In genomic region chr11:48020092-48020755, GRCh38 we compare ENCODE assay signal across 8 cellular contexts. TPM values are rescaled to one million over a fixed set of nuclear protein-coding genes. Genes with fewer than 3 reads are reported as not detected.
A peak's percentile ranks its signal among the peaks of the same experiment; 100 is the strongest.
DNase-seq lines count a peak whose midpoint lies in the region; ATAC-seq and TF ChIP-seq lines count a peak whose summit lies in the region.

No MANE protein-coding gene starts in this region.

- no peak overlapping the region for H2AK5ac ChIP-seq in H9 (ENCODE audit: insufficient read length, low read length)

- no peak overlapping the region for H2BK120ac ChIP-seq in H9 (ENCODE audit: low read depth, low read length, poor library complexity, severe bottlenecking)

- H3K27ac Mint-ChIP-seq in activated naive CD4-positive, alpha-beta T cell treated with anti-CD3 and anti-CD28 coated beads, Interleukin-2, amount 50 U/mL, for 72 hours = peak overlapping the region; percentile 26 to 75
- H3K27ac Mint-ChIP-seq in H9 = no peak overlapping the region

- no peak overlapping the region for H4K91ac ChIP-seq in H9 (ENCODE audit: insufficient read length, low read depth, low read length)

- peaks cover 0 to 66% (median 6%) of the 10 kb centered on the region in 11 experiments; a peak in 9 of 22 replicates for H3K36me3 ChIP-seq in BLaER1 treated with 17β-estradiol and CSF1 and Interleukin-3, amounts not matched to agents 10 nM and 100 nM

- H3K79me2 ChIP-seq in H9 (ENCODE audit: insufficient read depth, low read length) = no peaks in the 10 kb centered on the region; the same call in 1 of the 2 replicates

- peaks cover 28 to 100% (median 70%) of the 10 kb centered on the region in 10 experiments for H3K4me1 ChIP-seq in BLaER1 treated with 17β-estradiol and CSF1 and Interleukin-3, amounts not matched to agents 10 nM and 100 nM
- peaks cover 7% of the 10 kb centered on the region; the same call in 1 of the 2 replicates for H3K4me1 ChIP-seq in H9 (ENCODE audit: insufficient read depth, low read length)

- DNase-seq in activated naive CD4-positive, alpha-beta T cell treated with anti-CD3 and anti-CD28 coated beads, Interleukin-2, amount 50 U/mL, for 72 hours (ENCODE audit: low spot score in 2 of 2) = no peak
- DNase-seq in stimulated activated CD8-positive, alpha-beta memory T cell treated with anti-CD3 and anti-CD28 coated beads, Interleukin-4, amount 100 ng/mL, for 48 hours = peak; percentile 58
- DNase-seq in A172 (ENCODE audit: low spot score) = no peak
- DNase-seq in RWPE1 (ENCODE audit: low spot score) = no peak
- no peak for DNase-seq in H9

- peak; percentile 68 for ATAC-seq in GM19455 (IDR thresholded peaks at IDR 0.05; ENCODE audit: unreplicated experiment)
- peak; percentile 73 for ATAC-seq in HG03558 (IDR thresholded peaks at IDR 0.05; ENCODE audit: extremely low read depth, unreplicated experiment)
- peak; percentile 59 to 68 for ATAC-seq in activated naive CD4-positive, alpha-beta T cell treated with anti-CD3 and anti-CD28 coated beads, Interleukin-2, amount 50 U/mL, for 72 hours

- peaks cover 47 to 66% of the 10 kb centered on the region in 2 experiments for H3K4me1 Mint-ChIP-seq in H9

- no peak overlapping the region for H3K18ac ChIP-seq in H9 (ENCODE audit: insufficient read length, low read depth, low read length)

- no peak overlapping the region for H2BK15ac ChIP-seq in H9 (ENCODE audit: low read depth, low read length)

- H3K79me1 ChIP-seq in H9 (ENCODE audit: insufficient read depth, low read depth, low read length, poor library complexity, severe bottlenecking) = no peaks in the 10 kb centered on the region

- H3K56ac ChIP-seq in H9 (ENCODE audit: insufficient read length, low read depth, low read length) = no peak overlapping the region

- peaks cover 4 to 23% of the 10 kb centered on the region in 2 donors for H3K36me3 Mint-ChIP-seq in activated naive CD4-positive, alpha-beta T cell treated with anti-CD3 and anti-CD28 coated beads, Interleukin-2, amount 50 U/mL, for 72 hours
- no peaks in the 10 kb centered on the region for H3K36me3 Mint-ChIP-seq in H9 (ENCODE audit: insufficient read depth in 1 of 3, low read depth in 3 of 3)

- H3K9ac ChIP-seq in BLaER1 treated with 17β-estradiol and CSF1 and Interleukin-3, amounts not matched to agents 10 nM and 100 nM = peak overlapping the region in 4 of 11 experiments; percentile 38 to 67 (median 59); a peak in 6 of 22 replicates
- no peak overlapping the region for H3K9ac ChIP-seq in H9 (ENCODE audit: extremely low read depth, insufficient read length, low read length)

- TF ChIP-seq CTCF in RWPE1 (conservative IDR thresholded peaks at IDR 0.05; ENCODE audit: low read depth) = no peak
- no peak for TF ChIP-seq CTCF in H9 (conservative IDR thresholded peaks at IDR 0.05)

- no peak overlapping the region for H3K4ac ChIP-seq in H9 (ENCODE audit: low read depth, low read length)

- no peak overlapping the region for H3T11ph ChIP-seq in H9 (ENCODE audit: low read length)

- POLR2A ChIA-PET in RWPE1 (lab: Yijun Ruan, JAX; ENCODE audit: low non-redundant PET) = no interaction called here

- H3K27me3 Mint-ChIP-seq in H9 (ENCODE audit: low read depth) = no peaks in the 10 kb centered on the region; the same call in 1 of the 2 replicates

- H3K4me3 ChIP-seq in BLaER1 treated with 17β-estradiol and CSF1 and Interleukin-3, amounts not matched to agents 10 nM and 100 nM = peak overlapping the region in 2 of 10 experiments; percentile 6 to 24; a peak in 2 of 20 replicates

- H3K27ac ChIP-seq in BLaER1 treated with 17β-estradiol and CSF1 and Interleukin-3, amounts not matched to agents 10 nM and 100 nM = peak overlapping the region in 7 of 11 experiments; percentile 20 to 88 (median 55); a peak in 11 of 22 replicates
- H3K27ac ChIP-seq in RWPE1 (no peak overlapping the region), H9 (ENCODE audit: insufficient read length, low read depth, low read length) (no peak overlapping the region)

- no peak overlapping the region for H4K5ac ChIP-seq in H9 (ENCODE audit: insufficient read length, low read depth, low read length)

- no peak overlapping the region for H3K14ac ChIP-seq in H9 (ENCODE audit: insufficient read depth, low read length)

- no peak overlapping the region for H2BK20ac ChIP-seq in H9 (ENCODE audit: low read depth, low read length, poor library complexity, severe bottlenecking)

- no peaks in the 10 kb centered on the region for H3K23me2 ChIP-seq in H9 (ENCODE audit: insufficient read length, low read depth, low read length, poor library complexity, severe bottlenecking)

- no peak overlapping the region for H3K23ac ChIP-seq in H9 (ENCODE audit: insufficient read length, low read depth, low read length)

- no CpG with 5 or more reads among the region's 17 CpGs for WGBS in H9 (ENCODE audit: extremely low coverage, insufficient read length, low lambda C conversion rate)

- no peaks in the 10 kb centered on the region for H3K9me3 Mint-ChIP-seq in activated naive CD4-positive, alpha-beta T cell treated with anti-CD3 and anti-CD28 coated beads, Interleukin-2, amount 50 U/mL, for 72 hours
- no peaks in the 10 kb centered on the region; a peak in 1 of 5 replicates for H3K9me3 Mint-ChIP-seq in H9

- H4K8ac ChIP-seq in H9 (replicated peaks; ENCODE audit: insufficient read length, low read depth, low read length) = no peak overlapping the region

- no peak overlapping the region for H2BK12ac ChIP-seq in H9 (ENCODE audit: insufficient read length, low read depth, low read length)

- H2BK5ac ChIP-seq in H9 (ENCODE audit: insufficient read length, low read length) = no peak overlapping the region

- CTCF ChIA-PET in RWPE1 (lab: Yijun Ruan, JAX) = interaction anchor here (0.6 kb wide), 1 partner anchor 54 kb away, joined by 3 read pairs; no protein-coding TSS in a partner anchor

- H3K4me2 ChIP-seq in BLaER1 treated with 17β-estradiol and CSF1 and Interleukin-3, amounts not matched to agents 10 nM and 100 nM = peak overlapping the region in 7 of 11 experiments; percentile 20 to 99 (median 90); a peak in 12 of 22 replicates
- H3K4me2 ChIP-seq in H9 (ENCODE audit: insufficient read depth, insufficient read length, low read length) = no peak overlapping the region

- no peaks in the 10 kb centered on the region for H3K9me3 ChIP-seq in BLaER1 treated with 17β-estradiol and CSF1 and Interleukin-3, amounts not matched to agents 10 nM and 100 nM (replicated peaks in 1 of 11)
- H3K9me3 ChIP-seq in H9 (ENCODE audit: control insufficient read depth, low read depth, low read length) = no peaks in the 10 kb centered on the region

- H3K4me3 Mint-ChIP-seq in H9 = no peak overlapping the region

- H3K27me3 ChIP-seq in BLaER1 treated with 17β-estradiol and CSF1 and Interleukin-3, amounts not matched to agents 10 nM and 100 nM = no peaks in the 10 kb centered on the region
- H3K27me3 ChIP-seq in H9 (ENCODE audit: insufficient read depth, low read length) = no peaks in the 10 kb centered on the region; the same call in 1 of the 2 replicates

- no peak overlapping the region for H2AFZ ChIP-seq in H9 (ENCODE audit: low read length)

- peaks cover 0 to 100% (median 68%) of the 10 kb centered on the region in 11 experiments; a peak in 20 of 22 replicates for H4K20me1 ChIP-seq in BLaER1 treated with 17β-estradiol and CSF1 and Interleukin-3, amounts not matched to agents 10 nM and 100 nM
- peaks cover 4% of the 10 kb centered on the region for H4K20me1 ChIP-seq in H9 (ENCODE audit: control insufficient read depth, insufficient read depth, insufficient read length)

RNA-seq across cellular contexts. Expression of gene PTPRJ, which starts 39.9 kb away (rescaled TPM):
- 10 to 100 TPM; 23.6 to 26.5 TPM for total RNA-seq in activated naive CD4-positive, alpha-beta T cell treated with anti-CD3 and anti-CD28 coated beads, Interleukin-2, amount 50 U/mL, for 72 hours
- 15.2 and 15.8 TPM in 2 replicates for total RNA-seq in A172 (2014; rRNA removed; shearing (Covaris generic))
- 10.6 and 11.4 TPM in 2 replicates for total RNA-seq in H9 (2021)

Comparison
In these comparisons a context has a peak if more than half of its experiments do, and no peak if none do; other contexts are left out.
1. H3K27ac ChIP-seq: peak in BLaER1 treated with 17β-estradiol and CSF1 and Interleukin-3, amounts not matched to agents 10 nM and 100 nM (7 of 11); none in RWPE1 (single experiment) and H9 (single experiment).
2. H3K27ac Mint-ChIP-seq: peak in activated naive CD4-positive, alpha-beta T cell treated with anti-CD3 and anti-CD28 coated beads, Interleukin-2, amount 50 U/mL, for 72 hours (2 of 2); none in H9 (0 of 3).
3. Peak in every context shown above with its lines, with median percentiles within 50 percentile points of each other: ATAC-seq.